ENCODE assay signal across 1 cellular context in the genomic region with DNA sequence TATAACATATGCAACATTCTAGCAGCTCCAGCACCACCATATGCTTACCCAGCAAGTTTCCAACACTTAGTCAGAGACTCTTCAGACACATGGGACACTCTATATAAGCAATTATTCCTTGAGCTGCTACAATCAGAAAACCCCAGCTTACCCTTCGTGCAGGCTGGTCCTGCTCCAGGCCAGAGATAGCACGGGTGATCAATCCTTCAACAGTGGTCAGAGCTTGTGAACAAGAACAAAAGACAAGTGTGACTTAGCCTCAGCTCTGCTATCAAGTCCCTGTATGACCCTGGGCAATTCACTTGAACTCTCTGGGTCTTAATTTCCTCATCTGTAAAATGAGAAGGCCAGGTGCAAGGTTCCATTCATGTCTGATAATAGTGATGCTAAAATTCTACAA.
TF ChIP-seq lines count a peak whose summit lies in the region.

No MANE protein-coding gene starts in this region.

TF ChIP-seq in K562, 482 proteins besides CTCF, POLR2A, EP300 and RAD21 (continues in another document):
- TF ChIP-seq NFE2 (IDR thresholded peaks at IDR 0.05; ENCODE audit: low read depth) (no peak), MEIS2 (IDR thresholded peaks at IDR 0.05; ENCODE audit: partially characterized antibody) (peak; percentile 21), MCM2 (IDR thresholded peaks at IDR 0.05; ENCODE audit: low read depth) (no peak), CREB1 (IDR thresholded peaks at IDR 0.05) (no peak), CREB1 (CRISPR knock-in tag; IDR thresholded peaks at IDR 0.05) (no peak), TCF3 (CRISPR knock-in tag; IDR thresholded peaks at IDR 0.05) (peak; percentile 69), ARID1B (IDR thresholded peaks at IDR 0.05) (no peak), MITF (IDR thresholded peaks at IDR 0.05) (no peak), ETV6 (IDR thresholded peaks at IDR 0.05; ENCODE audit: borderline replicate concordance in 1 of 2, low read depth in 2 of 2, low read length in 1 of 2) (no peak), ETV6 (CRISPR knock-in tag; IDR thresholded peaks at IDR 0.05; ENCODE audit: borderline replicate concordance) (no peak), HMGXB4 (CRISPR knock-in tag; IDR thresholded peaks at IDR 0.05) (no peak), CBFA2T3 (IDR thresholded peaks at IDR 0.05) (peak; percentile 64), XRCC3 (IDR thresholded peaks at IDR 0.05) (no peak), RBM25 (IDR thresholded peaks at IDR 0.05; ENCODE audit: low read depth, low read length, severe bottlenecking) (no peak), AFF4 (CRISPR knock-in tag; IDR thresholded peaks at IDR 0.05) (no peak), GABPA (tag; conservative IDR thresholded peaks at IDR 0.05; ENCODE audit: low read depth) (no peak), ZZZ3 (IDR thresholded peaks at IDR 0.05) (no peak), ZNF316 (IDR thresholded peaks at IDR 0.05) (peak; percentile 29; the same call in 1 of the 2 replicates), ZC3H11A (IDR thresholded peaks at IDR 0.05; ENCODE audit: low read depth, low read length) (no peak), ETS2 (tag; IDR thresholded peaks at IDR 0.05; ENCODE audit: borderline replicate concordance, poor library complexity, severe bottlenecking) (no peak), ZNF740 (CRISPR knock-in tag; IDR thresholded peaks at IDR 0.05) (no peak), ZNF740 (tag; IDR thresholded peaks at IDR 0.05) (no peak), GTF2A2 (tag; IDR thresholded peaks at IDR 0.05) (no peak), CBFA2T2 (conservative IDR thresholded peaks at IDR 0.05) (0 out of 2 replicates have a peak, but pooled peaks have one; percentile 25), HCFC1 (IDR thresholded peaks at IDR 0.05; ENCODE audit: low read depth, low read length) (no peak), KLF10 (CRISPR knock-in tag; IDR thresholded peaks at IDR 0.05) (no peak), MXI1 (IDR thresholded peaks at IDR 0.05; ENCODE audit: low read depth, low read length) (no peak), SMARCE1 (IDR thresholded peaks at IDR 0.05) (no peak), SRSF7 (optimal IDR thresholded peaks at IDR 0.05; ENCODE audit: low read depth, low read length) (no peak), EHMT2 (IDR thresholded peaks at IDR 0.05) (no peak), MAZ (CRISPR knock-in tag; conservative IDR thresholded peaks at IDR 0.05 in 1 of 2, IDR thresholded peaks at IDR 0.05 in 1 of 2) (no peak), GABPB1 (CRISPR knock-in tag; IDR thresholded peaks at IDR 0.05) (no peak), DPF2 (IDR thresholded peaks at IDR 0.05) (no peak), ZNF507 (tag; conservative IDR thresholded peaks at IDR 0.05) (no peak), BRCA1 (IDR thresholded peaks at IDR 0.05) (no peak), BRCA1 (CRISPR knock-in tag; IDR thresholded peaks at IDR 0.05) (no peak), BCOR (IDR thresholded peaks at IDR 0.05) (no peak), KLF13 (tag; IDR thresholded peaks at IDR 0.05; ENCODE audit: borderline replicate concordance, low read depth) (no peak)
- TF ChIP-seq, protein P1, sequence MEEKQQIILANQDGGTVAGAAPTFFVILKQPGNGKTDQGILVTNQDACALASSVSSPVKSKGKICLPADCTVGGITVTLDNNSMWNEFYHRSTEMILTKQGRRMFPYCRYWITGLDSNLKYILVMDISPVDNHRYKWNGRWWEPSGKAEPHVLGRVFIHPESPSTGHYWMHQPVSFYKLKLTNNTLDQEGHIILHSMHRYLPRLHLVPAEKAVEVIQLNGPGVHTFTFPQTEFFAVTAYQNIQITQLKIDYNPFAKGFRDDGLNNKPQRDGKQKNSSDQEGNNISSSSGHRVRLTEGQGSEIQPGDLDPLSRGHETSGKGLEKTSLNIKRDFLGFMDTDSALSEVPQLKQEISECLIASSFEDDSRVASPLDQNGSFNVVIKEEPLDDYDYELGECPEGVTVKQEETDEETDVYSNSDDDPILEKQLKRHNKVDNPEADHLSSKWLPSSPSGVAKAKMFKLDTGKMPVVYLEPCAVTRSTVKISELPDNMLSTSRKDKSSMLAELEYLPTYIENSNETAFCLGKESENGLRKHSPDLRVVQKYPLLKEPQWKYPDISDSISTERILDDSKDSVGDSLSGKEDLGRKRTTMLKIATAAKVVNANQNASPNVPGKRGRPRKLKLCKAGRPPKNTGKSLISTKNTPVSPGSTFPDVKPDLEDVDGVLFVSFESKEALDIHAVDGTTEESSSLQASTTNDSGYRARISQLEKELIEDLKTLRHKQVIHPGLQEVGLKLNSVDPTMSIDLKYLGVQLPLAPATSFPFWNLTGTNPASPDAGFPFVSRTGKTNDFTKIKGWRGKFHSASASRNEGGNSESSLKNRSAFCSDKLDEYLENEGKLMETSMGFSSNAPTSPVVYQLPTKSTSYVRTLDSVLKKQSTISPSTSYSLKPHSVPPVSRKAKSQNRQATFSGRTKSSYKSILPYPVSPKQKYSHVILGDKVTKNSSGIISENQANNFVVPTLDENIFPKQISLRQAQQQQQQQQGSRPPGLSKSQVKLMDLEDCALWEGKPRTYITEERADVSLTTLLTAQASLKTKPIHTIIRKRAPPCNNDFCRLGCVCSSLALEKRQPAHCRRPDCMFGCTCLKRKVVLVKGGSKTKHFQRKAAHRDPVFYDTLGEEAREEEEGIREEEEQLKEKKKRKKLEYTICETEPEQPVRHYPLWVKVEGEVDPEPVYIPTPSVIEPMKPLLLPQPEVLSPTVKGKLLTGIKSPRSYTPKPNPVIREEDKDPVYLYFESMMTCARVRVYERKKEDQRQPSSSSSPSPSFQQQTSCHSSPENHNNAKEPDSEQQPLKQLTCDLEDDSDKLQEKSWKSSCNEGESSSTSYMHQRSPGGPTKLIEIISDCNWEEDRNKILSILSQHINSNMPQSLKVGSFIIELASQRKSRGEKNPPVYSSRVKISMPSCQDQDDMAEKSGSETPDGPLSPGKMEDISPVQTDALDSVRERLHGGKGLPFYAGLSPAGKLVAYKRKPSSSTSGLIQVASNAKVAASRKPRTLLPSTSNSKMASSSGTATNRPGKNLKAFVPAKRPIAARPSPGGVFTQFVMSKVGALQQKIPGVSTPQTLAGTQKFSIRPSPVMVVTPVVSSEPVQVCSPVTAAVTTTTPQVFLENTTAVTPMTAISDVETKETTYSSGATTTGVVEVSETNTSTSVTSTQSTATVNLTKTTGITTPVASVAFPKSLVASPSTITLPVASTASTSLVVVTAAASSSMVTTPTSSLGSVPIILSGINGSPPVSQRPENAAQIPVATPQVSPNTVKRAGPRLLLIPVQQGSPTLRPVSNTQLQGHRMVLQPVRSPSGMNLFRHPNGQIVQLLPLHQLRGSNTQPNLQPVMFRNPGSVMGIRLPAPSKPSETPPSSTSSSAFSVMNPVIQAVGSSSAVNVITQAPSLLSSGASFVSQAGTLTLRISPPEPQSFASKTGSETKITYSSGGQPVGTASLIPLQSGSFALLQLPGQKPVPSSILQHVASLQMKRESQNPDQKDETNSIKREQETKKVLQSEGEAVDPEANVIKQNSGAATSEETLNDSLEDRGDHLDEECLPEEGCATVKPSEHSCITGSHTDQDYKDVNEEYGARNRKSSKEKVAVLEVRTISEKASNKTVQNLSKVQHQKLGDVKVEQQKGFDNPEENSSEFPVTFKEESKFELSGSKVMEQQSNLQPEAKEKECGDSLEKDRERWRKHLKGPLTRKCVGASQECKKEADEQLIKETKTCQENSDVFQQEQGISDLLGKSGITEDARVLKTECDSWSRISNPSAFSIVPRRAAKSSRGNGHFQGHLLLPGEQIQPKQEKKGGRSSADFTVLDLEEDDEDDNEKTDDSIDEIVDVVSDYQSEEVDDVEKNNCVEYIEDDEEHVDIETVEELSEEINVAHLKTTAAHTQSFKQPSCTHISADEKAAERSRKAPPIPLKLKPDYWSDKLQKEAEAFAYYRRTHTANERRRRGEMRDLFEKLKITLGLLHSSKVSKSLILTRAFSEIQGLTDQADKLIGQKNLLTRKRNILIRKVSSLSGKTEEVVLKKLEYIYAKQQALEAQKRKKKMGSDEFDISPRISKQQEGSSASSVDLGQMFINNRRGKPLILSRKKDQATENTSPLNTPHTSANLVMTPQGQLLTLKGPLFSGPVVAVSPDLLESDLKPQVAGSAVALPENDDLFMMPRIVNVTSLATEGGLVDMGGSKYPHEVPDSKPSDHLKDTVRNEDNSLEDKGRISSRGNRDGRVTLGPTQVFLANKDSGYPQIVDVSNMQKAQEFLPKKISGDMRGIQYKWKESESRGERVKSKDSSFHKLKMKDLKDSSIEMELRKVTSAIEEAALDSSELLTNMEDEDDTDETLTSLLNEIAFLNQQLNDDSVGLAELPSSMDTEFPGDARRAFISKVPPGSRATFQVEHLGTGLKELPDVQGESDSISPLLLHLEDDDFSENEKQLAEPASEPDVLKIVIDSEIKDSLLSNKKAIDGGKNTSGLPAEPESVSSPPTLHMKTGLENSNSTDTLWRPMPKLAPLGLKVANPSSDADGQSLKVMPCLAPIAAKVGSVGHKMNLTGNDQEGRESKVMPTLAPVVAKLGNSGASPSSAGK (IDR thresholded peaks at IDR 0.05), result no peak
- TF ChIP-seq, protein P2, sequence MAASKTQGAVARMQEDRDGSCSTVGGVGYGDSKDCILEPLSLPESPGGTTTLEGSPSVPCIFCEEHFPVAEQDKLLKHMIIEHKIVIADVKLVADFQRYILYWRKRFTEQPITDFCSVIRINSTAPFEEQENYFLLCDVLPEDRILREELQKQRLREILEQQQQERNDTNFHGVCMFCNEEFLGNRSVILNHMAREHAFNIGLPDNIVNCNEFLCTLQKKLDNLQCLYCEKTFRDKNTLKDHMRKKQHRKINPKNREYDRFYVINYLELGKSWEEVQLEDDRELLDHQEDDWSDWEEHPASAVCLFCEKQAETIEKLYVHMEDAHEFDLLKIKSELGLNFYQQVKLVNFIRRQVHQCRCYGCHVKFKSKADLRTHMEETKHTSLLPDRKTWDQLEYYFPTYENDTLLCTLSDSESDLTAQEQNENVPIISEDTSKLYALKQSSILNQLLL (CRISPR knock-in tag; IDR thresholded peaks at IDR 0.05; ENCODE audit: borderline replicate concordance), result no peak
- TF ChIP-seq, protein P3, sequence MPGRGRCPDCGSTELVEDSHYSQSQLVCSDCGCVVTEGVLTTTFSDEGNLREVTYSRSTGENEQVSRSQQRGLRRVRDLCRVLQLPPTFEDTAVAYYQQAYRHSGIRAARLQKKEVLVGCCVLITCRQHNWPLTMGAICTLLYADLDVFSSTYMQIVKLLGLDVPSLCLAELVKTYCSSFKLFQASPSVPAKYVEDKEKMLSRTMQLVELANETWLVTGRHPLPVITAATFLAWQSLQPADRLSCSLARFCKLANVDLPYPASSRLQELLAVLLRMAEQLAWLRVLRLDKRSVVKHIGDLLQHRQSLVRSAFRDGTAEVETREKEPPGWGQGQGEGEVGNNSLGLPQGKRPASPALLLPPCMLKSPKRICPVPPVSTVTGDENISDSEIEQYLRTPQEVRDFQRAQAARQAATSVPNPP (IDR thresholded peaks at IDR 0.05; ENCODE audit: borderline replicate concordance, insufficient read depth, insufficient read length), result no peak
